Comparison of ENCODE assay signal across 24 cellular contexts in genomic region chrX:129659861-129660260, GRCh38. TPM values are rescaled to one million over a fixed set of nuclear protein-coding genes. Genes with fewer than 3 reads are reported as not detected.
"Had no signal": no experiment of that assay in that cellular context is flagged by ENCODE, and none has a peak within 500 bp of the region (broad histone marks: within the 10 kb centered on the region; RNA-seq: fewer than 3 reads in every experiment).

No MANE protein-coding gene starts in this region.

- ATAC-seq: natural killer cell, psoas muscle, right cardiac atrium, right lobe of liver had no signal

- H3K4me1 ChIP-seq: neural progenitor cell, parathyroid adenoma, psoas muscle, right lobe of liver, thyroid gland had no signal

- H3K36me3 ChIP-seq: neural progenitor cell, ovary, right lobe of liver, sigmoid colon, stomach, thoracic aorta, thyroid gland, tibial nerve, upper lobe of left lung, vagina had no signal

- H3K4me3 ChIP-seq: neural progenitor cell, ovary, psoas muscle, right lobe of liver, sigmoid colon, stomach, thoracic aorta, thyroid gland, tibial nerve, upper lobe of left lung, vagina had no signal

- H3K9me3 ChIP-seq: psoas muscle, right lobe of liver, sigmoid colon, stomach, thoracic aorta, thyroid gland, tibial nerve, upper lobe of left lung, vagina had no signal

- DNase-seq: natural killer cell; occipital lobe; ovary; posterior cingulate gyrus; psoas muscle; right cardiac atrium; right lobe of liver; sigmoid colon; small intestine; stimulated activated CD4-positive, alpha-beta T cell treated with anti-CD3 and anti-CD28 coated beads, Interleukin-15, amount 100 ng/mL, for 24 hours; stimulated activated CD4-positive, alpha-beta T cell treated with anti-CD3 and anti-CD28 coated beads, Interleukin-2, amount 100 ng/mL, for 24 hours; stimulated activated CD4-positive, alpha-beta T cell treated with anti-CD3 and anti-CD28 coated beads, Interleukin-2, amount 100 ng/mL, for 48 hours; stimulated activated CD4-positive, alpha-beta T cell treated with anti-CD3 and anti-CD28 coated beads, Interleukin-4, amount 100 ng/mL, for 24 hours; stimulated activated naive B cell treated with anti-CD40 and anti-IgM and Interleukin-4, amounts not matched to agents 10 μg/mL and 1 μg/mL and 100 μg/mL, for 72 hours; stimulated activated naive CD4-positive, alpha-beta T cell treated with Interleukin-2 at 50 U/mL for 16 hours; stomach; thyroid gland; trophoblast cell; upper lobe of left lung had no signal

- H3K27ac ChIP-seq: neural progenitor cell, ovary, parathyroid adenoma, psoas muscle, right lobe of liver, sigmoid colon, stomach, thoracic aorta, thyroid gland, tibial nerve, upper lobe of left lung, vagina had no signal

- H3K27me3 ChIP-seq: ovary, right lobe of liver, sigmoid colon, stomach, thyroid gland, upper lobe of left lung, vagina had no signal

RNA-seq across cellular contexts. Expression of gene APLN, which starts 5.1 kb away (rescaled TPM):
- total RNA-seq: vagina had no signal
